ENCODE assay signal across 8 cellular contexts in genomic region chr15:48975713-48976419, GRCh38. TPM values are rescaled to one million over a fixed set of nuclear protein-coding genes. Genes with fewer than 3 reads are reported as not detected.
A peak's percentile ranks its signal among the peaks of the same experiment; 100 is the strongest.
DNase-seq lines count a peak whose midpoint lies in the region; TF ChIP-seq lines count a peak whose summit lies in the region.

No MANE protein-coding gene starts in this region.

- H3K4me3 Mint-ChIP-seq in glutamatergic neuron (ENCODE audit: unreplicated experiment) (peak overlapping the region; percentile 77), osteocyte (ENCODE audit: unreplicated experiment) (peak overlapping the region; percentile 70)

- no peaks in the 10 kb centered on the region for H3K36me3 ChIP-seq in SK-N-MC (ENCODE audit: insufficient read depth, low read length)
- no peaks in the 10 kb centered on the region for H3K36me3 ChIP-seq in testis (ENCODE audit: low read depth, missing control alignments)

- H3K36me3 Mint-ChIP-seq in glutamatergic neuron (ENCODE audit: unreplicated experiment) (peaks cover 9% of the 10 kb centered on the region), osteocyte (ENCODE audit: unreplicated experiment) (no peaks in the 10 kb centered on the region)

- DNase-seq in EH (ENCODE audit: low read depth) (peak; percentile 79), H4 (ENCODE audit: low spot score) (peak; percentile 50), LNCaP clone FGC (ENCODE audit: low read depth) (no peak), SK-N-MC (ENCODE audit: low read depth, low spot score) (peak; percentile 24), glutamatergic neuron (peak; percentile 90), osteocyte (ENCODE audit: extremely low spot score, unreplicated experiment) (peak; percentile 95), testis (peak; percentile 88)
- DNase-seq in activated naive CD4-positive, alpha-beta T cell treated with anti-CD3 and anti-CD28 coated beads, Interleukin-2, amount 50 U/mL, for 16 hours = peak; percentile 77

- H3K4me1 Mint-ChIP-seq in glutamatergic neuron (ENCODE audit: low read depth, unreplicated experiment) (peaks cover 11% of the 10 kb centered on the region), osteocyte (ENCODE audit: unreplicated experiment) (peaks cover 12% of the 10 kb centered on the region)

- H3K27me3 Mint-ChIP-seq in glutamatergic neuron (ENCODE audit: unreplicated experiment) = peaks cover 2% of the 10 kb centered on the region
- H3K27me3 Mint-ChIP-seq in osteocyte (ENCODE audit: unreplicated experiment) = no peaks in the 10 kb centered on the region

- TF ChIP-seq POLR2A in testis (IDR thresholded peaks at IDR 0.05) = no peak

- no peaks in the 10 kb centered on the region for H3K27me3 ChIP-seq in testis

- H3K9me3 Mint-ChIP-seq in glutamatergic neuron (ENCODE audit: unreplicated experiment) = no peaks in the 10 kb centered on the region
- H3K9me3 Mint-ChIP-seq in osteocyte (ENCODE audit: unreplicated experiment) = no peaks in the 10 kb centered on the region

- peak overlapping the region; percentile 85 for H3K9ac ChIP-seq in SK-N-MC (ENCODE audit: insufficient read length)

- H3K27ac ChIP-seq in SK-N-MC (no peak overlapping the region; the same call in 1 of the 2 replicates), testis (peak overlapping the region; percentile 69 to 83)

- TF ChIP-seq CTCF in LNCaP clone FGC (IDR thresholded peaks at IDR 0.05; ENCODE audit: control insufficient read depth, extremely low read depth, insufficient read depth) = peak; percentile 91
- peak; percentile 95 for TF ChIP-seq CTCF in glutamatergic neuron (IDR thresholded peaks at IDR 0.05; ENCODE audit: partially characterized antibody, unreplicated experiment)
- TF ChIP-seq CTCF in osteocyte (IDR thresholded peaks at IDR 0.05) = peak; percentile 97
- TF ChIP-seq CTCF in testis (IDR thresholded peaks at IDR 0.05) = peak; percentile 87 to 97 (median 96)

- H3K9me3 ChIP-seq in SK-N-MC (ENCODE audit: low read depth, low read length) = no peaks in the 10 kb centered on the region
- no peaks in the 10 kb centered on the region for H3K9me3 ChIP-seq in testis

- intact Hi-C loops in testis (cut with DNase I; ENCODE audit: low total_unique reads) = no loop called here

- WGBS in testis, 2 donors = 3 to 4% methylated on average over 7 to 42 of the region's 50 CpGs

- peak overlapping the region; percentile 36 for H3K4me3 ChIP-seq in LNCaP clone FGC (ENCODE audit: low read depth, low read length)
- peak overlapping the region; percentile 87 for H3K4me3 ChIP-seq in SK-N-MC
- H3K4me3 ChIP-seq in testis = peak overlapping the region; percentile 56 to 68

- peaks cover 4% of the 10 kb centered on the region for H3K4me1 ChIP-seq in testis

- H3K27ac Mint-ChIP-seq in glutamatergic neuron (ENCODE audit: unreplicated experiment) (peak overlapping the region; percentile 48), osteocyte (ENCODE audit: unreplicated experiment) (peak overlapping the region; percentile 73)

RNA-seq across cellular contexts. Expression of gene SHC4, which starts 12.1 kb away (rescaled TPM):
- 0.93 and 1.3 TPM in 2 replicates for total RNA-seq in H4 (2014; rRNA removed; shearing (Covaris generic))
- total RNA-seq in glutamatergic neuron (ENCODE audit: unreplicated experiment) (4.4 TPM), osteocyte (4.2 and 4.6 TPM in 2 replicates), testis (10 to 100 TPM; 52.0 to 70.4 TPM)
- polyA plus RNA-seq in testis (ENCODE audit: insufficient read depth, low read depth, low replicate concordance) = 22.7 TPM

Comparison
In these comparisons a context has a peak if more than half of its experiments do, and no peak if none do; other contexts are left out.
1. H3K4me3 ChIP-seq: peak in every context shown above with its lines; median percentile 87 in SK-N-MC; 62 in testis; 36 in LNCaP clone FGC.